Comparison of ENCODE assay signal across 10 cellular contexts in genomic region chr5:170273968-170274710, GRCh38. TPM values are rescaled to one million over a fixed set of nuclear protein-coding genes. Genes with fewer than 3 reads are reported as not detected.
DNase-seq lines count a peak whose midpoint lies in the region; ATAC-seq, FAIRE-seq and TF ChIP-seq lines count a peak whose summit lies in the region.
"Had no signal": no experiment of that assay in that cellular context is flagged by ENCODE, and none has a peak within 500 bp of the region (broad histone marks: within the 10 kb centered on the region; RNA-seq: fewer than 3 reads in every experiment).

No MANE protein-coding gene starts in this region.

- no peak for TF ChIP-seq EP300 in ovary (IDR thresholded peaks at IDR 0.05)

- 78 to 85% (median 83%) methylated on average over 8 of the region's 8 CpGs for WGBS in ovary, 3 donors

- peaks cover 4 to 70% (median 53%) of the 10 kb centered on the region in 5 donors for H3K36me3 Mint-ChIP-seq in naive thymus-derived CD4-positive, alpha-beta T cell

- CTCF ChIA-PET in naive thymus-derived CD4-positive, alpha-beta T cell (lab: Charles Lee): interaction anchor here (0.6 to 20.9 kb wide), 26 partner anchors 8 to 1077 kb away, joined by 3 to 430 read pairs (median 4); partner anchors contain the start of gene LCP2

- ATAC-seq in naive thymus-derived CD4-positive, alpha-beta T cell: peak; percentile 16
- ATAC-seq in HG03520 (IDR thresholded peaks at IDR 0.05; ENCODE audit: unreplicated experiment): no peak

- H3K27ac Mint-ChIP-seq in naive thymus-derived CD4-positive, alpha-beta T cell: peak overlapping the region; percentile 79 to 99 (median 98)

- no peaks in the 10 kb centered on the region for H3K9me3 Mint-ChIP-seq in naive thymus-derived CD4-positive, alpha-beta T cell

- intact Hi-C loops in naive thymus-derived CD4-positive, alpha-beta T cell (cut with micrococcal nuclease): loop anchor here (1.0 to 10.0 kb wide), 10 partner anchors 8 to 1901 kb away; partner anchors contain the start of gene LCP2 (in 1 of the 2)
- intact Hi-C loops in ovary (cut with DNase I): no loop called here

- TF ChIP-seq POLR2A in H54 (IDR thresholded peaks at IDR 0.05; ENCODE audit: low read depth, low read length) (no peak), ovary (IDR thresholded peaks at IDR 0.05) (no peak)

- H3K4me1 Mint-ChIP-seq in naive thymus-derived CD4-positive, alpha-beta T cell: peaks cover 57 to 100% (median 93%) of the 10 kb centered on the region in 7 donors

- H3K27me3 ChIP-seq in naive thymus-derived CD4-positive, alpha-beta T cell (ENCODE audit: control insufficient read depth in 2 of 2, insufficient read depth in 2 of 2, low read length in 2 of 2): no peaks in the 10 kb centered on the region
- H3K27me3 ChIP-seq in ovary: no peaks in the 10 kb centered on the region

- no peak for TF ChIP-seq CTCF in ovary (IDR thresholded peaks at IDR 0.05)

- H3K4me3 ChIP-seq in naive thymus-derived CD4-positive, alpha-beta T cell (ENCODE audit: low read length): peak overlapping the region; percentile 0
- H3K4me3 ChIP-seq in ovary: no peak overlapping the region

- H3K36me3 ChIP-seq in naive thymus-derived CD4-positive, alpha-beta T cell (ENCODE audit: control insufficient read depth in 2 of 3, insufficient read depth in 3 of 3, low read length in 3 of 3): peaks cover 39 to 55% (median 41%) of the 10 kb centered on the region in 3 experiments
- H3K36me3 ChIP-seq in ovary: no peaks in the 10 kb centered on the region

- FAIRE-seq in H54 (lab: Jason Lieb, UNC): no peak

- H3K4me3 Mint-ChIP-seq in naive thymus-derived CD4-positive, alpha-beta T cell: peak overlapping the region; percentile 76 to 92 (median 87)

- peaks cover 0 to 2% (median 0%) of the 10 kb centered on the region in 5 donors for H3K27me3 Mint-ChIP-seq in naive thymus-derived CD4-positive, alpha-beta T cell

- POLR2A ChIA-PET in naive thymus-derived CD4-positive, alpha-beta T cell (lab: Charles Lee): interaction anchor here (0.6 to 39.5 kb wide), 9 partner anchors 9 to 141 kb away, joined by 3 to 1119 read pairs (median 20); partner anchors contain the start of gene LCP2

- H3K27ac ChIP-seq in naive thymus-derived CD4-positive, alpha-beta T cell (ENCODE audit: low read depth, low read length): peak overlapping the region; percentile 93
- no peak overlapping the region for H3K27ac ChIP-seq in ovary

- peaks cover 72 to 89% of the 10 kb centered on the region in 2 donors for H3K4me1 ChIP-seq in naive thymus-derived CD4-positive, alpha-beta T cell (ENCODE audit: control insufficient read depth in 2 of 2, insufficient read depth in 2 of 2, low read length in 2 of 2)
- H3K4me1 ChIP-seq in ovary (ENCODE audit: insufficient read depth): peaks cover 4% of the 10 kb centered on the region

- no peaks in the 10 kb centered on the region for H3K9me3 ChIP-seq in naive thymus-derived CD4-positive, alpha-beta T cell (ENCODE audit: control insufficient read depth in 2 of 3, low read length in 3 of 3)
- H3K9me3 ChIP-seq in ovary: no peaks in the 10 kb centered on the region

- DNase-seq in NOMO-1 treated with DMSO at 0.1 percent for 48 hours (lab: John Stamatoyannopoulos, UW; ENCODE audit: unreplicated experiment) (peak; percentile 8), NOMO-1 treated with dmso at 0.1 percent for 144 hours (lab: John Stamatoyannopoulos, UW; ENCODE audit: unreplicated experiment) (no peak), NCI-H774 (lab: John Stamatoyannopoulos, UW) (peak; percentile 76), H54 (ENCODE audit: insufficient read length, low spot score) (no peak), ovary (no peak)
- DNase-seq in activated naive CD4-positive, alpha-beta T cell treated with Interleukin-2 at 50 U/mL for 16 hours: peak; percentile 62
- peak in 8 of 9 donors; percentile 51 to 76 (median 66) for DNase-seq in naive thymus-derived CD4-positive, alpha-beta T cell

RNA-seq across cellular contexts. Expression of gene LCP2, which starts 23.4 kb away (rescaled TPM):
- total RNA-seq in naive thymus-derived CD4-positive, alpha-beta T cell: 100 to 1,000 TPM; 291 to 414 (median 306) TPM
- polyA plus RNA-seq in naive thymus-derived CD4-positive, alpha-beta T cell: 100 to 1,000 TPM; 189 to 295 TPM
- total RNA-seq in ovary: 10 to 100 TPM in 3 of 7 donors, 1 to 10 TPM in 4; 5.0 to 15.7 (median 6.4) TPM
- polyA plus RNA-seq in ovary: 10 to 100 TPM in 1 of 2 donors, 1 to 10 TPM in 1; 3.1 to 31.1 TPM

RNA-seq across cellular contexts. Expression of gene C5orf58, which starts 41.4 kb away (rescaled TPM):
- total RNA-seq in naive thymus-derived CD4-positive, alpha-beta T cell: not detected
- polyA plus RNA-seq in naive thymus-derived CD4-positive, alpha-beta T cell: 1 to 10 TPM; 1.6 to 2.0 TPM
- total RNA-seq in ovary: not detected
- polyA plus RNA-seq in ovary: under 1 TPM in 1 of 2 donors, not detected in 1; 0.36 TPM
- total RNA-seq: T-helper 1 cell treated with Interleukin-12 subunit alpha and Interleukin-12 subunit beta and Interleukin-4 antibody, amounts not matched to agents 30 ng/mL and 1 ng/mL, for 36 hours; urinary bladder had no signal

Comparison
In these comparisons a context has a peak if more than half of its experiments do, and no peak if none do; other contexts are left out.
1. DNase-seq: peak in NOMO-1 treated with DMSO at 0.1 percent for 48 hours (single experiment), NCI-H774 (single experiment), activated naive CD4-positive, alpha-beta T cell treated with Interleukin-2 at 50 U/mL for 16 hours (single experiment) and naive thymus-derived CD4-positive, alpha-beta T cell (8 of 9); none in NOMO-1 treated with dmso at 0.1 percent for 144 hours (single experiment), H54 (single experiment) and ovary (0 of 5).
2. RNA of gene LCP2, which starts 23.4 kb away (total RNA-seq): 291 to 414 TPM in naive thymus-derived CD4-positive, alpha-beta T cell; 5.0 to 15.7 TPM in ovary; every median in the first group is over 10 times any median in the second.
3. intact Hi-C loops: an anchor here in naive thymus-derived CD4-positive, alpha-beta T cell (1.0 to 10.0 kb wide); none called in ovary.